ENCODE assay signal across 19 cellular contexts in genomic region chr13:41693434-41693833, GRCh38.
DNase-seq lines count a peak whose midpoint lies in the region; ATAC-seq, FAIRE-seq and TF ChIP-seq lines count a peak whose summit lies in the region.
"Had no signal": no experiment of that assay in that cellular context is flagged by ENCODE, and none has a peak within 500 bp of the region (broad histone marks: within the 10 kb centered on the region; RNA-seq: fewer than 3 reads in every experiment).

No MANE protein-coding gene starts in this region.

- H3K23ac ChIP-seq in IMR-90 (ENCODE audit: low read depth, low read length) (no peak overlapping the region), mesenchymal stem cell (ENCODE audit: low read length in 2 of 2) (no peak overlapping the region)

- no peak overlapping the region for H2AFZ ChIP-seq in IMR-90 (replicated peaks; ENCODE audit: low read length, poor library complexity)
- no peak overlapping the region for H2AFZ ChIP-seq in mesenchymal stem cell (ENCODE audit: low read depth, low read length)

- H3K4me1 ChIP-seq in IMR-90 (ENCODE audit: control insufficient read depth, insufficient read depth, low read length) (peaks cover 7% of the 10 kb centered on the region), mesenchymal stem cell (ENCODE audit: control insufficient read depth, insufficient read depth, low read depth, low read length) (peaks cover 2% of the 10 kb centered on the region)

- H4K8ac ChIP-seq in IMR-90 (ENCODE audit: low read depth in 2 of 2, low read length in 2 of 2) (no peak overlapping the region), mesenchymal stem cell (ENCODE audit: low read length) (no peak overlapping the region)

- no peak overlapping the region for H2AK5ac ChIP-seq in IMR-90 (ENCODE audit: low read depth, low read length)
- no peak overlapping the region for H2AK5ac ChIP-seq in mesenchymal stem cell (ENCODE audit: low read length, severe bottlenecking)

- no peak overlapping the region for H3K14ac ChIP-seq in IMR-90 (replicated peaks; ENCODE audit: low read depth, low read length)
- H3K14ac ChIP-seq in mesenchymal stem cell (ENCODE audit: low read length in 2 of 2): no peak overlapping the region

- no peak overlapping the region for H3K56ac ChIP-seq in IMR-90 (ENCODE audit: extremely low read depth, insufficient read depth, low read length)

- no peaks in the 10 kb centered on the region for H3K27me3 Mint-ChIP-seq in activated CD8-positive, alpha-beta T cell treated with anti-CD3 and anti-CD28 coated beads for 36 hours
- H3K27me3 Mint-ChIP-seq: IgD-negative memory B cell had no signal

- no peak for TF ChIP-seq CTCF in IMR-90 (conservative IDR thresholded peaks at IDR 0.05; ENCODE audit: low read depth, low read length)
- TF ChIP-seq CTCF in activated CD8-positive, alpha-beta T cell treated with anti-CD3 and anti-CD28 coated beads for 36 hours (IDR thresholded peaks at IDR 0.05): no peak

- H3K27ac ChIP-seq in IMR-90 (ENCODE audit: insufficient read depth, low read length) (no peak overlapping the region), mesenchymal stem cell (ENCODE audit: low read length, poor library complexity, severe bottlenecking) (no peak overlapping the region)

- H2AK9ac ChIP-seq in IMR-90 (replicated peaks; ENCODE audit: low read depth, low read length, poor library complexity): no peak overlapping the region

- H3K4me1 Mint-ChIP-seq in activated CD8-positive, alpha-beta T cell treated with anti-CD3 and anti-CD28 coated beads for 36 hours (ENCODE audit: low read depth): peaks cover 8% of the 10 kb centered on the region

- H2BK15ac ChIP-seq in IMR-90 (ENCODE audit: low read depth, low read length) (no peak overlapping the region), mesenchymal stem cell (ENCODE audit: low read depth, poor library complexity, severe bottlenecking) (no peak overlapping the region)

- H3K4me3 ChIP-seq in IMR-90 (ENCODE audit: insufficient read depth, low read depth, low read length) (no peak overlapping the region), mesenchymal stem cell (ENCODE audit: insufficient read depth in 1 of 2, low read depth in 1 of 2, low read length in 2 of 2) (no peak overlapping the region)
- H3K4me3 ChIP-seq: BLaER1 treated with 17β-estradiol and CSF1 and Interleukin-3, amounts not matched to agents 10 nM and 100 nM had no signal

- intact Hi-C loops in IMR-90 (cut with micrococcal nuclease) (no loop called here), left colon (cut with DNase I, micrococcal nuclease) (no loop called here)
- intact Hi-C loops in activated CD8-positive, alpha-beta T cell treated with anti-CD3 and anti-CD28 coated beads for 36 hours (cut with micrococcal nuclease): no loop called here

- H3K36me3 ChIP-seq in IMR-90 (ENCODE audit: control insufficient read depth, insufficient read depth, low read length) (no peaks in the 10 kb centered on the region), mesenchymal stem cell (ENCODE audit: control insufficient read depth in 1 of 2, insufficient read depth in 2 of 2, low read depth in 1 of 2, low read length in 2 of 2) (peaks cover 0 to 12% of the 10 kb centered on the region in 2 experiments)

- H3K4me2 ChIP-seq in IMR-90 (ENCODE audit: low read depth, low read length): no peak overlapping the region
- no peak overlapping the region for H3K4me2 ChIP-seq in mesenchymal stem cell (ENCODE audit: low read length, poor library complexity, severe bottlenecking)
- H3K4me2 ChIP-seq: BLaER1 treated with 17β-estradiol and CSF1 and Interleukin-3, amounts not matched to agents 10 nM and 100 nM had no signal

- TF ChIP-seq RAD21 in IMR-90 (IDR thresholded peaks at IDR 0.05; ENCODE audit: low read length): no peak

- no peak overlapping the region for H2BK12ac ChIP-seq in mesenchymal stem cell (ENCODE audit: low read length in 2 of 2)

- ATAC-seq in IMR-90 (ENCODE audit: low read depth): no peak
- ATAC-seq in GM19395 (IDR thresholded peaks at IDR 0.05; ENCODE audit: unreplicated experiment): no peak
- no peak for ATAC-seq in left colon
- no peak for ATAC-seq in activated CD8-positive, alpha-beta T cell treated with anti-CD3 and anti-CD28 coated beads for 36 hours
- ATAC-seq: Panc1 had no signal

- H3K9me3 ChIP-seq in IMR-90 (ENCODE audit: control insufficient read depth, insufficient read depth, low read length) (no peaks in the 10 kb centered on the region), mesenchymal stem cell (ENCODE audit: control insufficient read depth, low read length) (no peaks in the 10 kb centered on the region)
- H3K9me3 ChIP-seq: BLaER1 treated with 17β-estradiol and CSF1 and Interleukin-3, amounts not matched to agents 10 nM and 100 nM had no signal

- in situ Hi-C loops in IMR-90 (cut with MboI; ENCODE audit: low sequenced_read_pairs): no loop called here

- H3K18ac ChIP-seq in IMR-90 (ENCODE audit: low read depth, low read length): no peak overlapping the region
- H3K18ac ChIP-seq in mesenchymal stem cell (ENCODE audit: low read depth in 1 of 2, low read length in 2 of 2): no peak overlapping the region

- CTCF ChIA-PET in IMR-90 (lab: Yijun Ruan, JAX): interaction anchor here (0.5 to 0.8 kb wide), 2 partner anchors 25 to 419 kb away, joined by 3 to 4 read pairs; no protein-coding TSS in a partner anchor
- CTCF ChIA-PET in activated CD8-positive, alpha-beta T cell treated with anti-CD3 and anti-CD28 coated beads for 36 hours (lab: Charles Lee): interaction anchor here (0.8 to 1.6 kb wide), 3 partner anchors 25 to 162 kb away, joined by 3 to 4 read pairs (median 4); no protein-coding TSS in a partner anchor

- no peak overlapping the region for H4K5ac ChIP-seq in IMR-90 (ENCODE audit: low read depth, low read length)

- H3K9ac ChIP-seq in IMR-90 (ENCODE audit: low read depth, low read length) (no peak overlapping the region), mesenchymal stem cell (ENCODE audit: low read length) (peak overlapping the region; percentile 87)
- H3K9ac ChIP-seq: BLaER1 treated with 17β-estradiol and CSF1 and Interleukin-3, amounts not matched to agents 10 nM and 100 nM had no signal

- no peak overlapping the region for H3K4me3 Mint-ChIP-seq in activated CD8-positive, alpha-beta T cell treated with anti-CD3 and anti-CD28 coated beads for 36 hours
- H3K4me3 Mint-ChIP-seq: IgD-negative memory B cell had no signal

- no TSS peak for BruUV-seq in IMR-90 (replicated peaks; lab: Mats Ljungman, UMichigan)

- WGBS in IMR-90 (ENCODE audit: extremely low coverage in 2 of 2, insufficient read length in 1 of 2), 2 experiments: no CpG with 5 or more reads among the region's 1 CpG
- no CpG with 5 or more reads among the region's 1 CpG for WGBS in mesenchymal stem cell

- dilution Hi-C loops in IMR-90 (cut with HindIII; ENCODE audit: low sequenced_read_pairs, unreplicated experiment): no loop called here

- H3K4ac ChIP-seq in IMR-90 (ENCODE audit: low read depth, low read length) (no peak overlapping the region), mesenchymal stem cell (ENCODE audit: low read depth in 1 of 2, low read length in 2 of 2) (no peak overlapping the region)

- H3K27ac Mint-ChIP-seq in activated CD8-positive, alpha-beta T cell treated with anti-CD3 and anti-CD28 coated beads for 36 hours: no peak overlapping the region
- H3K27ac Mint-ChIP-seq: IgD-negative memory B cell had no signal

- H3K79me1 ChIP-seq in IMR-90 (ENCODE audit: low read depth in 1 of 2, low read length in 2 of 2) (no peaks in the 10 kb centered on the region), mesenchymal stem cell (replicated peaks; ENCODE audit: low read length, poor library complexity, severe bottlenecking) (no peaks in the 10 kb centered on the region)

- no peak overlapping the region for H2BK20ac ChIP-seq in IMR-90 (ENCODE audit: low read depth, low read length)

- H3K27me3 ChIP-seq in IMR-90 (ENCODE audit: control insufficient read depth, insufficient read depth, low read length) (no peaks in the 10 kb centered on the region), mesenchymal stem cell (ENCODE audit: control insufficient read depth in 1 of 2, insufficient read depth in 1 of 2, low read length in 2 of 2) (no peaks in the 10 kb centered on the region)
- H3K27me3 ChIP-seq: BLaER1 treated with 17β-estradiol and CSF1 and Interleukin-3, amounts not matched to agents 10 nM and 100 nM had no signal

- no peaks in the 10 kb centered on the region for H3K9me3 Mint-ChIP-seq in activated CD8-positive, alpha-beta T cell treated with anti-CD3 and anti-CD28 coated beads for 36 hours
- H3K9me3 Mint-ChIP-seq: IgD-negative memory B cell had no signal

- no peaks in the 10 kb centered on the region for H4K20me1 ChIP-seq in IMR-90 (ENCODE audit: insufficient read depth, low read length)
- H4K20me1 ChIP-seq: BLaER1 treated with 17β-estradiol and CSF1 and Interleukin-3, amounts not matched to agents 10 nM and 100 nM had no signal

- no peak overlapping the region for H4K91ac ChIP-seq in IMR-90 (ENCODE audit: insufficient read depth, low read depth, low read length)
- no peak overlapping the region for H4K91ac ChIP-seq in mesenchymal stem cell (ENCODE audit: low read length)

- TF ChIP-seq POLR2A in IMR-90 (IDR thresholded peaks at IDR 0.05; ENCODE audit: low read depth, low read length): no peak

- peak; percentile 61 for FAIRE-seq in A204.1 (lab: Jason Lieb, UNC)
- peak; percentile 39 for FAIRE-seq in endometrium (lab: Jason Lieb, UNC)
- FAIRE-seq: GM12892, H54 had no signal

- DNase-seq in IMR-90: no peak
- no peak for DNase-seq in mesenchymal stem cell
- DNase-seq in CD1c-positive myeloid dendritic cell (ENCODE audit: extremely low spot score): no peak
- no peak for DNase-seq in left colon
- no peak for DNase-seq in activated CD8-positive, alpha-beta T cell treated with anti-CD3 and anti-CD28 coated beads for 36 hours
- DNase-seq: 8988T, NCI-H1105, NCI-H1694 treated with DMSO at 0.1 percent for 48 hours, NCI-H2107, NCI-H2227 treated with DMSO at 0.1 percent for 48 hours, NCI-H524 had no signal

- peaks cover 2% of the 10 kb centered on the region; the same call in 1 of the 2 replicates for H3K9me1 ChIP-seq in IMR-90 (ENCODE audit: insufficient read depth, low read length)

- peaks cover 26% of the 10 kb centered on the region for H3K36me3 Mint-ChIP-seq in activated CD8-positive, alpha-beta T cell treated with anti-CD3 and anti-CD28 coated beads for 36 hours (ENCODE audit: low read depth)

- POLR2A ChIA-PET in IMR-90 (lab: Charles Lee; ENCODE audit: unreplicated experiment): interaction anchor here (0.6 kb wide), 1 partner anchor 26 kb away, joined by 3 read pairs; no protein-coding TSS in a partner anchor
- POLR2A ChIA-PET in activated CD8-positive, alpha-beta T cell treated with anti-CD3 and anti-CD28 coated beads for 36 hours (lab: Charles Lee): no interaction called here

- H2BK5ac ChIP-seq in IMR-90 (ENCODE audit: low read depth, low read length, poor library complexity, severe bottlenecking) (no peak overlapping the region), mesenchymal stem cell (ENCODE audit: low read depth, low read length, poor library complexity, severe bottlenecking) (no peak overlapping the region)

- H2BK120ac ChIP-seq in IMR-90 (ENCODE audit: low read depth, low read length) (no peak overlapping the region), mesenchymal stem cell (ENCODE audit: low read depth, low read length) (no peak overlapping the region)

TF ChIP-seq in IMR-90, 13 proteins besides CTCF, POLR2A, EP300 and RAD21 (continues in another document):
- TF ChIP-seq CEBPB (IDR thresholded peaks at IDR 0.05; ENCODE audit: low read depth, low read length): peak; percentile 56
- no peak for TF ChIP-seq CHD1 (IDR thresholded peaks at IDR 0.05; ENCODE audit: low read depth, low read length)
- no peak for TF ChIP-seq BHLHE40 (IDR thresholded peaks at IDR 0.05; ENCODE audit: low read depth, low read length)
